In the genomic region with DNA sequence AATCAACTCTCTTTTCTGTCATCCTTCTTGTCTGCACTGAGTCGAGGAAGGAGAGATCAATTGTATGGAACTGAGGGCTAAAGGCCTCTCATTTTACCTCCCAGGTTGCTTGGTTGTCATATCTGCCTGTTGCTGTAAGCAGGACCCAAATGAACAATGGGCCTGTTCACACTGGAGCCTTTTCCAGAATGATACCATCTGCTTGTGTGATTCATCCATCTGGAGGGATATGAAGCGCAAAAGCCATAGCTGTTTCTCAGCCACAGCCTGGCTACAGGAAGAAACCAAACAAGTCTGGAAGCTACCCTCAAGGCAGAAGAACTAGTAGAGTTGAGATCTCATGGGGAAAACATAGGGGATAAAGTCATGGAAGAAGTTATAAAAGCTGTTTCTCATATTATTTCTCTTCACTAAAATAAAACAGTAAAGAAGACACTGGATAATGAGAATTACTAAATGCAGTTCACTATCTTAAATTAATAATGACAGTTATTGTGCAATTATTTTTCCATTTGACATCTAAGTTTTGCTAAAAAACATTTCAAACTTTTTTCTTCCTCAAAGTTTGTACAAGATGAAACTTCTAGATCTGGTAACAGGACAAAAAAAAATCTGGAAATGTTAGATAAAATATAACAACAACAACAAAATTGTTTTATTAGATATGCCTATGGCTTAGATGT, we compare ENCODE assay signal across 9 cellular contexts.
DNase-seq lines count a peak whose midpoint lies in the region; ATAC-seq, FAIRE-seq and TF ChIP-seq lines count a peak whose summit lies in the region.
"Had no signal": no experiment of that assay in that cellular context is flagged by ENCODE, and none has a peak within 500 bp of the region (broad histone marks: within the 10 kb centered on the region; RNA-seq: fewer than 3 reads in every experiment).

No MANE protein-coding gene starts in this region.

- no peak for TF ChIP-seq POLR2A in thyroid gland (IDR thresholded peaks at IDR 0.05)

- H3K79me2 ChIP-seq in astrocyte (ENCODE audit: insufficient read depth, low read length) = no peaks in the 10 kb centered on the region

- 76 to 81% methylated on average over 2 of the region's 2 CpGs for WGBS in thyroid gland, 2 donors

- intact Hi-C loops in left cardiac atrium (cut with DNase I) (no loop called here), thyroid gland (cut with DNase I) (no loop called here)

- H3K9me3 ChIP-seq in astrocyte (ENCODE audit: insufficient read depth, low read depth, low read length) (no peaks in the 10 kb centered on the region), thyroid gland (no peaks in the 10 kb centered on the region)

- H3K36me3 ChIP-seq in astrocyte (ENCODE audit: insufficient read depth, low read length) (no peaks in the 10 kb centered on the region), thyroid gland (no peaks in the 10 kb centered on the region)

- H3K4me2 ChIP-seq in astrocyte (ENCODE audit: low read length) = no peak overlapping the region

- H3K4me1 ChIP-seq in astrocyte (ENCODE audit: insufficient read depth, low read length) (peaks cover 9% of the 10 kb centered on the region), thyroid gland (no peaks in the 10 kb centered on the region)

- no peak for TF ChIP-seq CTCF in astrocyte (IDR thresholded peaks at IDR 0.05; ENCODE audit: insufficient read depth, low read depth, low read length)
- TF ChIP-seq CTCF in thyroid gland (IDR thresholded peaks at IDR 0.05) = no peak

- H3K27ac ChIP-seq in astrocyte (ENCODE audit: low read depth, low read length) = peak overlapping the region; percentile 37
- peak overlapping the region in 2 of 3 donors; percentile 21 to 50 for H3K27ac ChIP-seq in thyroid gland

- H3K27me3 ChIP-seq in astrocyte (ENCODE audit: insufficient read depth, low read length) (no peaks in the 10 kb centered on the region), thyroid gland (no peaks in the 10 kb centered on the region)

- DNase-seq in HTR-8/SVneo (ENCODE audit: insufficient read length, low spot score) (no peak), astrocyte (ENCODE audit: low read depth) (peak; percentile 92), left cardiac atrium (no peak), thyroid gland (no peak), KBM-7 (no peak)
- DNase-seq: retina had no signal

- H3K36me3 Mint-ChIP-seq in astrocyte (ENCODE audit: low read depth, unreplicated experiment) = no peaks in the 10 kb centered on the region

- in situ Hi-C loops in KBM-7 (cut with MboI; ENCODE audit: low pct_unique_long_range_greater_than_20kb, low sequenced_read_pairs) = no loop called here

- no peaks in the 10 kb centered on the region for H4K20me1 ChIP-seq in astrocyte (ENCODE audit: insufficient read depth, low read length)

- H3K4me1 Mint-ChIP-seq in astrocyte (ENCODE audit: low read depth, unreplicated experiment) = peaks cover 15% of the 10 kb centered on the region

- ATAC-seq in left cardiac atrium = peak; percentile 79 to 91
- ATAC-seq in HG03469 (IDR thresholded peaks at IDR 0.05; ENCODE audit: unreplicated experiment) = no peak
- no peak for ATAC-seq in HG03045 (IDR thresholded peaks at IDR 0.05; ENCODE audit: unreplicated experiment)

- H3K4me3 ChIP-seq in astrocyte (ENCODE audit: insufficient read depth, low read depth, low read length) (no peak overlapping the region), thyroid gland (replicated peaks in 1 of 3) (no peak overlapping the region)

- peak overlapping the region; percentile 54 for H2AFZ ChIP-seq in astrocyte (ENCODE audit: low read depth, low read length)

- H3K9me3 Mint-ChIP-seq in astrocyte (ENCODE audit: unreplicated experiment) = no peaks in the 10 kb centered on the region

- FAIRE-seq in HTR-8/SVneo (lab: Jason Lieb, UNC) (peak; percentile 20), astrocyte (lab: Jason Lieb, UNC) (peak; percentile 13)
- FAIRE-seq: frontal cortex had no signal

- H3K27ac Mint-ChIP-seq in astrocyte (ENCODE audit: unreplicated experiment) = peak overlapping the region; percentile 58

- no peak overlapping the region for H3K4me3 Mint-ChIP-seq in astrocyte (ENCODE audit: unreplicated experiment)

- H3K9ac ChIP-seq in astrocyte (ENCODE audit: low read length) = no peak overlapping the region

- no peaks in the 10 kb centered on the region for H3K27me3 Mint-ChIP-seq in astrocyte (ENCODE audit: low read depth, unreplicated experiment)

Comparison
In these comparisons a context has a peak if more than half of its experiments do, and no peak if none do; other contexts are left out.
1. ATAC-seq: peak in left cardiac atrium (2 of 2); none in HG03469 (single experiment) and HG03045 (single experiment).